In the genomic region with DNA sequence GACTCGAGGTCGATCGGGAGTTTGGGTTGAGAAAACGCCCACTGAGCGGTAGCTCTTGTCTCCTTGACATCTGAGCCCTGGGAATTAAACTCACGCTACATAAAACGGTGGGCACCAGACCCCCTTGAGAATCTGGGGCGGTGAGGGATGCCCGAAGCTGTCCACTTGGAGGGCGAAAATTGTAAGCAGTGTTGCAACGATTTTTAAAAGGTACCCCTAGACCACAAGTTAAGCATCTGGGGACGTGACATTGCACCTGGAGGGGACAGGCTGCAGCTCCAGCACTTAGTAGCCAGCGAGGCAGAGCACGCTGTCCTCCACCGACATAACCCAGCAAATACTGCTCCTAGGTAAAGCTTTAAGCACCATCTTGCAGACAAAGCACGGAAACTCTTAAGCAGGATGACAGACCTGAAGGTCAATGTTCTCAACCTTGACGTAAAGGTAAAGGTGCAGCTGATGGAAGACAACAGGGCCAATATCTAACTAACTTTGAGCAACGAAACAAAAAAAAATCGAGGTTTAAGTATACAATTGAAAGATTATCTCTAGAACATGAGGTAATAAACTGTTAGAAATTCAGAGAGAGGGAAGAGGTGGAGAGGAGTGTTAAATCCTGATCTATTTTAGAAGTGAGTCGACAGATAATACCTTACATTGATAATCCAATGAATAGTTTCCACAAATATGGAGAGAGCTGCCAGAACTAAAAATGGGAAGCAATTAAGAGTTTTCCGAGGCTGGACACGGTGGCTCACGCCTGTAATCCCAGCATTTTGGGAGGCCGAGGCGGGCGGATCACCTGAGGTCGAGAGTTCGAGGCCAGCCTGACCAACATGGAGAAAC, we compare ENCODE assay signal across 8 cellular contexts. TPM values are rescaled to one million over a fixed set of nuclear protein-coding genes. Genes with fewer than 3 reads are reported as not detected.
DNase-seq lines count a peak whose midpoint lies in the region; ATAC-seq and TF ChIP-seq lines count a peak whose summit lies in the region.

No MANE protein-coding gene starts in this region.

- H3K79me2 ChIP-seq in parathyroid adenoma, result peaks cover 19% of the 10 kb centered on the region

- POLR2A ChIA-PET in HEK293 (lab: Yijun Ruan, JAX), result interaction anchor here (0.8 to 2.5 kb wide), 4 partner anchors 11 to 43 kb away, joined by 3 to 20 read pairs (median 6); no protein-coding TSS in a partner anchor

- CTCF ChIA-PET in HEK293 (lab: Yijun Ruan, JAX), result interaction anchor here (0.5 kb wide), 1 partner anchor 1075 kb away, joined by 4 read pairs; no protein-coding TSS in a partner anchor

- TF ChIP-seq CTCF in HEK293 (tag by site-specific recombination; IDR thresholded peaks at IDR 0.05), result no peak
- TF ChIP-seq CTCF in parathyroid adenoma (IDR thresholded peaks at IDR 0.05), result no peak
- no peak for TF ChIP-seq CTCF in GM13976 (IDR thresholded peaks at IDR 0.05; ENCODE audit: borderline replicate concordance, control extremely low read depth, extremely low read depth, insufficient read depth, missing control alignments)

- H3K27me3 ChIP-seq in SJSA1 (replicated peaks), result no peaks in the 10 kb centered on the region
- H3K27me3 ChIP-seq in parathyroid adenoma (ENCODE audit: control insufficient read depth, insufficient read depth, low read length), result no peaks in the 10 kb centered on the region

- H3K9ac ChIP-seq in parathyroid adenoma, result peak overlapping the region; percentile 9

- peaks cover 6% of the 10 kb centered on the region; the same call in 1 of the 2 replicates for H3K4me1 ChIP-seq in HEK293 (ENCODE audit: control insufficient read depth, insufficient read depth, low read length)
- H3K4me1 ChIP-seq in SJSA1 (replicated peaks), result peaks cover 18% of the 10 kb centered on the region
- peaks cover 12% of the 10 kb centered on the region for H3K4me1 ChIP-seq in parathyroid adenoma

- peak overlapping the region; percentile 82 for H2AFZ ChIP-seq in parathyroid adenoma

- H3K9me3 ChIP-seq in HEK293 (ENCODE audit: control insufficient read depth, insufficient read depth, low read depth, low read length), result no peaks in the 10 kb centered on the region
- H3K9me3 ChIP-seq in SJSA1 (replicated peaks), result no peaks in the 10 kb centered on the region
- H3K9me3 ChIP-seq in parathyroid adenoma (ENCODE audit: control insufficient read depth, low read length), result no peaks in the 10 kb centered on the region

- in situ Hi-C loops in GM13976 (cut with MboI; ENCODE audit: low sequenced_read_pairs, unreplicated experiment), result no loop called here

- H3K36me3 ChIP-seq in HEK293 (ENCODE audit: control insufficient read depth in 2 of 2, insufficient read depth in 1 of 2, low read length in 2 of 2) (peaks cover 0 to 7% of the 10 kb centered on the region in 2 experiments; a peak in 1 of 3 replicates), SJSA1 (peaks cover 33% of the 10 kb centered on the region), parathyroid adenoma (ENCODE audit: control insufficient read depth, insufficient read depth, low read length) (no peaks in the 10 kb centered on the region)

- H3K27ac ChIP-seq in HEK293 (ENCODE audit: extremely low read depth, low read depth, low read length), result peak overlapping the region; percentile 37; the same call in 1 of the 2 replicates
- H3K27ac ChIP-seq in SJSA1, result no peak overlapping the region; the same call in 1 of the 2 replicates
- H3K27ac ChIP-seq in parathyroid adenoma, result peak overlapping the region; percentile 63

- DNase-seq in SJSA1 (ENCODE audit: low read depth in 1 of 2, low spot score in 2 of 2) (no peak), GM13976 (ENCODE audit: low spot score) (no peak), ecto neural progenitor cell (ENCODE audit: low spot score) (no peak), HuH-7.5 (ENCODE audit: low spot score) (no peak)

- ATAC-seq in esophagus mucosa (peak; percentile 4), GM19467 (IDR thresholded peaks at IDR 0.05; ENCODE audit: unreplicated experiment) (no peak)

- peak overlapping the region; percentile 94 for H3K4me2 ChIP-seq in parathyroid adenoma (ENCODE audit: low read length)

- H3K4me3 ChIP-seq in HEK293 (ENCODE audit: low read depth, low read length), result peak overlapping the region; percentile 72
- H3K4me3 ChIP-seq in SJSA1, result peak overlapping the region; percentile 92
- peak overlapping the region; percentile 77 for H3K4me3 ChIP-seq in parathyroid adenoma (ENCODE audit: low read depth, low read length)

TF ChIP-seq in HEK293, 187 proteins besides CTCF, POLR2A, EP300 and RAD21:
- TF ChIP-seq ZNF530 (tag by site-specific recombination; IDR thresholded peaks at IDR 0.05; ENCODE audit: low read depth) (no peak), ZFP69B (tag by site-specific recombination; IDR thresholded peaks at IDR 0.05) (no peak), ZNF335 (tag by site-specific recombination; conservative IDR thresholded peaks at IDR 0.05) (peak; percentile 68), ZNF211 (tag by site-specific recombination; IDR thresholded peaks at IDR 0.05; ENCODE audit: low read depth) (no peak), RBAK (tag by site-specific recombination; IDR thresholded peaks at IDR 0.05) (no peak), ZBTB17 (tag by site-specific recombination; IDR thresholded peaks at IDR 0.05) (peak; percentile 8; the same call in 1 of the 2 replicates), ZNF521 (tag by site-specific recombination; IDR thresholded peaks at IDR 0.05) (no peak), ZBTB8A (tag by site-specific recombination; IDR thresholded peaks at IDR 0.05) (peak; percentile 64)
- TF ChIP-seq, protein P1, sequence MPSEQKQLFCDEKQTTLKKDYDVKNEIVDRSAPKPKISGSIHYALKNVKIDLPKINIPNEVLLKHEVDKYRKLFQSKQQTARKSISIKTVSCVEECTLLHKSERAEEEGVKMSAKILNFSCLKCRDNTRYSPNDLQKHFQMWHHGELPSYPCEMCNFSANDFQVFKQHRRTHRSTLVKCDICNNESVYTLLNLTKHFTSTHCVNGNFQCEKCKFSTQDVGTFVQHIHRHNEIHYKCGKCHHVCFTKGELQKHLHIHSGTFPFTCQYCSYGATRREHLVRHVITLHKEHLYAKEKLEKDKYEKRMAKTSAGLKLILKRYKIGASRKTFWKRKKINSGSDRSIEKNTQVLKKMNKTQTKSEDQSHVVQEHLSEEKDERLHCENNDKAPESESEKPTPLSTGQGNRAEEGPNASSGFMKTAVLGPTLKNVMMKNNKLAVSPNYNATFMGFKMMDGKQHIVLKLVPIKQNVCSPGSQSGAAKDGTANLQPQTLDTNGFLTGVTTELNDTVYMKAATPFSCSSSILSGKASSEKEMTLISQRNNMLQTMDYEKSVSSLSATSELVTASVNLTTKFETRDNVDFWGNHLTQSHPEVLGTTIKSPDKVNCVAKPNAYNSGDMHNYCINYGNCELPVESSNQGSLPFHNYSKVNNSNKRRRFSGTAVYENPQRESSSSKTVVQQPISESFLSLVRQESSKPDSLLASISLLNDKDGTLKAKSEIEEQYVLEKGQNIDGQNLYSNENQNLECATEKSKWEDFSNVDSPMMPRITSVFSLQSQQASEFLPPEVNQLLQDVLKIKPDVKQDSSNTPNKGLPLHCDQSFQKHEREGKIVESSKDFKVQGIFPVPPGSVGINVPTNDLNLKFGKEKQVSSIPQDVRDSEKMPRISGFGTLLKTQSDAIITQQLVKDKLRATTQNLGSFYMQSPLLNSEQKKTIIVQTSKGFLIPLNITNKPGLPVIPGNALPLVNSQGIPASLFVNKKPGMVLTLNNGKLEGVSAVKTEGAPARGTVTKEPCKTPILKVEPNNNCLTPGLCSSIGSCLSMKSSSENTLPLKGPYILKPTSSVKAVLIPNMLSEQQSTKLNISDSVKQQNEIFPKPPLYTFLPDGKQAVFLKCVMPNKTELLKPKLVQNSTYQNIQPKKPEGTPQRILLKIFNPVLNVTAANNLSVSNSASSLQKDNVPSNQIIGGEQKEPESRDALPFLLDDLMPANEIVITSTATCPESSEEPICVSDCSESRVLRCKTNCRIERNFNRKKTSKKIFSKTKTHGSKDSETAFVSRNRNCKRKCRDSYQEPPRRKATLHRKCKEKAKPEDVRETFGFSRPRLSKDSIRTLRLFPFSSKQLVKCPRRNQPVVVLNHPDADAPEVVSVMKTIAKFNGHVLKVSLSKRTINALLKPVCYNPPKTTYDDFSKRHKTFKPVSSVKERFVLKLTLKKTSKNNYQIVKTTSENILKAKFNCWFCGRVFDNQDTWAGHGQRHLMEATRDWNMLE (tag by site-specific recombination; conservative IDR thresholded peaks at IDR 0.05; ENCODE audit: low read depth), result 0 out of 2 replicates have a peak, but pooled peaks have one; percentile 1

RNA-seq across cellular contexts. Expression of a gene that starts 0.9 kb away (rescaled TPM):
- 24.7 and 32.0 TPM in 2 replicates for total RNA-seq in SJSA1 (2014; rRNA removed; shearing (Covaris generic))
- 3.6 TPM for total RNA-seq in esophagus mucosa
